17 cellular contexts compared by ENCODE assay signal in the genomic region with DNA sequence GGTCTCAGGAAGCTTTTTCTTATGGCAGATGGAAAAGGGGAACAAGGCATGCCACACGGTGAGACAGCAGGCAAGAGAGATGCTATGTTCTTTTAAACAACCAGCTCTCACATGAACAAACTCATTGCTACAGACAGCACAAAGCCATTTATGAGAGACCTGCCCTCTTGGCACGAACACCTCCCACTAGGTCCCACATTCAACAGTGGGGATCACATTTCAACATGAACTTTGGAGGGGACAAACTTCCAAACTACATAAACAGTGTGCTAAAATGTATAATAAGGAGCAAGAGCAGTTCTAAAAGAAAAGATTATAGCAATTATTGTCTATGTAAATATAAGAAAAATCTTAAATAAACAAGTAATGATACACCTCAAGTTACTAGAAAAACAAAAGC.
DNase-seq lines count a peak whose midpoint lies in the region; ATAC-seq, FAIRE-seq and TF ChIP-seq lines count a peak whose summit lies in the region.
"Had no signal": no experiment of that assay in that cellular context is flagged by ENCODE, and none has a peak within 500 bp of the region (broad histone marks: within the 10 kb centered on the region; RNA-seq: fewer than 3 reads in every experiment).

No MANE protein-coding gene starts in this region.

- no peak overlapping the region for H3K27ac ChIP-seq in PC-3 (ENCODE audit: low read length)
- no peak overlapping the region for H3K27ac ChIP-seq in left ventricle myocardium inferior (replicated peaks)
- H3K27ac ChIP-seq: BLaER1, HL-60 had no signal

- H3K9me3 ChIP-seq in PC-3 (ENCODE audit: low read length) (no peaks in the 10 kb centered on the region), left ventricle myocardium inferior (replicated peaks) (no peaks in the 10 kb centered on the region)
- H3K9me3 ChIP-seq: BLaER1, Caco-2 had no signal

- no peak overlapping the region for H3K4me2 ChIP-seq in PC-3 (ENCODE audit: low read length)
- H3K4me2 ChIP-seq: BLaER1 had no signal

- no peak overlapping the region for H3K27ac Mint-ChIP-seq in effector memory CD8-positive, alpha-beta T cell
- H3K27ac Mint-ChIP-seq in activated CD4-positive, alpha-beta T cell treated with anti-CD3 and anti-CD28 coated beads, Interleukin-2, amount 10 ng/mL, durations not matched to agents 24 days and 14 days: no peak overlapping the region
- H3K27ac Mint-ChIP-seq: CD8-positive, alpha-beta memory T cell; HFFc6 had no signal

- no peaks in the 10 kb centered on the region for H3K9me2 ChIP-seq in PC-3 (replicated peaks; ENCODE audit: low read length)

- H3K9ac ChIP-seq in PC-3 (ENCODE audit: low read length): no peak overlapping the region
- H3K9ac ChIP-seq: BLaER1 had no signal

- H3K4me3 ChIP-seq in PC-3 (ENCODE audit: low read length) (no peak overlapping the region), left ventricle myocardium inferior (no peak overlapping the region)
- H3K4me3 ChIP-seq: BLaER1 had no signal

- POLR2A ChIA-PET in PC-3 (lab: Charles Lee; ENCODE audit: unreplicated experiment): no interaction called here

- H3K36me3 Mint-ChIP-seq in effector memory CD8-positive, alpha-beta T cell (ENCODE audit: insufficient read depth): no peaks in the 10 kb centered on the region
- no peaks in the 10 kb centered on the region for H3K36me3 Mint-ChIP-seq in activated CD4-positive, alpha-beta T cell treated with anti-CD3 and anti-CD28 coated beads, Interleukin-2, amount 10 ng/mL, durations not matched to agents 24 days and 14 days (ENCODE audit: low read depth)
- H3K36me3 Mint-ChIP-seq: CD8-positive, alpha-beta memory T cell had no signal

- intact Hi-C loops in PC-3 (cut with micrococcal nuclease) (no loop called here), left ventricle myocardium inferior (cut with micrococcal nuclease) (no loop called here)
- intact Hi-C loops in activated CD4-positive, alpha-beta T cell treated with anti-CD3 and anti-CD28 coated beads, Interleukin-2, amount 10 ng/mL, durations not matched to agents 24 days and 14 days (cut with micrococcal nuclease): no loop called here

- H3K4me1 ChIP-seq in PC-3 (ENCODE audit: insufficient read depth, low read length) (no peaks in the 10 kb centered on the region), left ventricle myocardium inferior (no peaks in the 10 kb centered on the region)
- H3K4me1 ChIP-seq: BLaER1, Caco-2 had no signal

- H2AFZ ChIP-seq in PC-3 (ENCODE audit: low read length): no peak overlapping the region

- no TSS peak for BruUV-seq in PC-3 (replicated peaks; lab: Mats Ljungman, UMichigan)

- no peaks in the 10 kb centered on the region for H3K36me3 ChIP-seq in PC-3 (ENCODE audit: low read depth, low read length)
- no peaks in the 10 kb centered on the region for H3K36me3 ChIP-seq in left ventricle myocardium inferior
- H3K36me3 ChIP-seq: BLaER1 had no signal

- no peaks in the 10 kb centered on the region for H3K79me2 ChIP-seq in PC-3 (ENCODE audit: low read length)

- peaks cover 0 to 2% of the 10 kb centered on the region in 2 donors for H3K9me3 Mint-ChIP-seq in effector memory CD8-positive, alpha-beta T cell
- no peaks in the 10 kb centered on the region for H3K9me3 Mint-ChIP-seq in activated CD4-positive, alpha-beta T cell treated with anti-CD3 and anti-CD28 coated beads, Interleukin-2, amount 10 ng/mL, durations not matched to agents 24 days and 14 days
- H3K9me3 Mint-ChIP-seq: HFFc6 had no signal

- no peak for FAIRE-seq in urothelium cell line (lab: Jason Lieb, UNC)
- FAIRE-seq: H1 had no signal

- H4K20me1 ChIP-seq in PC-3 (ENCODE audit: low read length): no peaks in the 10 kb centered on the region
- H4K20me1 ChIP-seq: BLaER1 had no signal

- ATAC-seq in PC-3 (peak; percentile 59), left lobe of liver (peak; percentile 98)
- ATAC-seq in effector memory CD8-positive, alpha-beta T cell (replicated peaks): no peak

- no peaks in the 10 kb centered on the region for H3K27me3 ChIP-seq in PC-3 (ENCODE audit: low read length)
- no peaks in the 10 kb centered on the region for H3K27me3 ChIP-seq in left ventricle myocardium inferior (ENCODE audit: low read depth)

- no peaks in the 10 kb centered on the region for H3F3A ChIP-seq in PC-3 (ENCODE audit: low read length, unreplicated experiment)

- DNase-seq in NOMO-1 treated with DMSO at 0.1 percent for 48 hours (lab: John Stamatoyannopoulos, UW; ENCODE audit: unreplicated experiment) (peak; percentile 11), NOMO-1 treated with dmso at 0.1 percent for 144 hours (lab: John Stamatoyannopoulos, UW; ENCODE audit: unreplicated experiment) (no peak), PC-3 (peak; percentile 2), left lobe of liver (ENCODE audit: low spot score) (peak; percentile 44), left ventricle myocardium inferior (no peak), urothelium cell line (ENCODE audit: low spot score) (no peak)
- no peak for DNase-seq in effector memory CD8-positive, alpha-beta T cell
- no peak for DNase-seq in activated CD4-positive, alpha-beta T cell treated with anti-CD3 and anti-CD28 coated beads, Interleukin-2, amount 10 ng/mL, durations not matched to agents 24 days and 14 days
- DNase-seq: 8988T; AML-193; Caco-2; CD8-positive, alpha-beta memory T cell; HCEC 1CT; HFFc6 had no signal

- no peak overlapping the region for H3K4me3 Mint-ChIP-seq in effector memory CD8-positive, alpha-beta T cell
- H3K4me3 Mint-ChIP-seq in activated CD4-positive, alpha-beta T cell treated with anti-CD3 and anti-CD28 coated beads, Interleukin-2, amount 10 ng/mL, durations not matched to agents 24 days and 14 days: no peak overlapping the region
- H3K4me3 Mint-ChIP-seq: CD8-positive, alpha-beta memory T cell; HFFc6 had no signal

- TF ChIP-seq CTCF in PC-3 (conservative IDR thresholded peaks at IDR 0.05; ENCODE audit: low read depth, low read length): no peak
- TF ChIP-seq CTCF in left ventricle myocardium inferior (IDR thresholded peaks at IDR 0.05; ENCODE audit: borderline replicate concordance): no peak

- no peaks in the 10 kb centered on the region for H3K27me3 Mint-ChIP-seq in effector memory CD8-positive, alpha-beta T cell
- H3K27me3 Mint-ChIP-seq in activated CD4-positive, alpha-beta T cell treated with anti-CD3 and anti-CD28 coated beads, Interleukin-2, amount 10 ng/mL, durations not matched to agents 24 days and 14 days: no peaks in the 10 kb centered on the region
- H3K27me3 Mint-ChIP-seq: CD8-positive, alpha-beta memory T cell had no signal

- H3K4me1 Mint-ChIP-seq in effector memory CD8-positive, alpha-beta T cell (ENCODE audit: low read depth in 2 of 2): no peaks in the 10 kb centered on the region
- H3K4me1 Mint-ChIP-seq in activated CD4-positive, alpha-beta T cell treated with anti-CD3 and anti-CD28 coated beads, Interleukin-2, amount 10 ng/mL, durations not matched to agents 24 days and 14 days: no peaks in the 10 kb centered on the region
- H3K4me1 Mint-ChIP-seq: CD8-positive, alpha-beta memory T cell had no signal

- CTCF ChIA-PET in PC-3 (lab: Charles Lee): no interaction called here

Comparison
In these comparisons a context has a peak if more than half of its experiments do, and no peak if none do; other contexts are left out.
1. DNase-seq: peak in NOMO-1 treated with DMSO at 0.1 percent for 48 hours (single experiment), PC-3 (single experiment) and left lobe of liver (single experiment); none in NOMO-1 treated with dmso at 0.1 percent for 144 hours (single experiment), left ventricle myocardium inferior (single experiment), urothelium cell line (single experiment), effector memory CD8-positive, alpha-beta T cell (0 of 3) and activated CD4-positive, alpha-beta T cell treated with anti-CD3 and anti-CD28 coated beads, Interleukin-2, amount 10 ng/mL, durations not matched to agents 24 days and 14 days (single experiment).